In genomic region chr9:110048473-110048975, GRCh38 we compare ENCODE assay signal across 8 cellular contexts.
DNase-seq lines count a peak whose midpoint lies in the region; ATAC-seq and TF ChIP-seq lines count a peak whose summit lies in the region.

No MANE protein-coding gene starts in this region.

- no peaks in the 10 kb centered on the region for H3K9me3 ChIP-seq in right lobe of liver

- no peaks in the 10 kb centered on the region for H3K9me3 Mint-ChIP-seq in activated CD4-positive, alpha-beta T cell treated with anti-CD3 and anti-CD28 coated beads for 36 hours (ENCODE audit: low read depth)

- TF ChIP-seq CTCF in coronary artery (IDR thresholded peaks at IDR 0.05), result no peak
- no peak for TF ChIP-seq CTCF in right lobe of liver (IDR thresholded peaks at IDR 0.05)

- intact Hi-C loops in activated CD4-positive, alpha-beta T cell treated with anti-CD3 and anti-CD28 coated beads for 36 hours (cut with DNase I, micrococcal nuclease), result loop anchor here (1.0 to 2.0 kb wide), 5 partner anchors 74 to 208 kb away; partner anchors contain the start of gene TXN (in 1 of the 2)
- intact Hi-C loops in right lobe of liver (cut with DNase I), result no loop called here

- H3K4me3 Mint-ChIP-seq in activated CD4-positive, alpha-beta T cell treated with anti-CD3 and anti-CD28 coated beads for 36 hours, result peak overlapping the region; percentile 87

- H3K27ac Mint-ChIP-seq in activated CD4-positive, alpha-beta T cell treated with anti-CD3 and anti-CD28 coated beads for 36 hours, result peak overlapping the region; percentile 75

- DNase-seq in NCI-H2081 (lab: John Stamatoyannopoulos, UW) (peak; percentile 75 to 83), NCI-H2081 treated with DMSO at 0.1 percent for 48 hours (lab: John Stamatoyannopoulos, UW) (no peak), NCI-H2196 (lab: John Stamatoyannopoulos, UW; ENCODE audit: unreplicated experiment) (peak; percentile 73), coronary artery (ENCODE audit: low spot score) (peak; percentile 81), right lobe of liver (peak; percentile 67 to 83 (median 74))
- peak; percentile 93 for DNase-seq in activated CD4-positive, alpha-beta T cell treated with anti-CD3 and anti-CD28 coated beads for 36 hours
- DNase-seq in stimulated activated CD4-positive, alpha-beta T cell treated with anti-CD3 and anti-CD28 coated beads, Interleukin-4, amount 100 ng/mL, for 48 hours (ENCODE audit: low read depth in 2 of 2), result peak; percentile 72 to 82

- peaks cover 10% of the 10 kb centered on the region for H3K27me3 Mint-ChIP-seq in activated CD4-positive, alpha-beta T cell treated with anti-CD3 and anti-CD28 coated beads for 36 hours

- TF ChIP-seq POLR2A in right lobe of liver (IDR thresholded peaks at IDR 0.05), result peak; percentile 77

- 25% methylated on average over 26 of the region's 39 CpGs for WGBS in right lobe of liver (ENCODE audit: insufficient coverage, low coverage, low lambda C conversion rate, missing lambda C conversion rate)

- peaks cover 0 to 23% (median 0%) of the 10 kb centered on the region in 4 donors for H3K4me1 ChIP-seq in right lobe of liver

- H3K36me3 ChIP-seq in right lobe of liver, result no peaks in the 10 kb centered on the region

- POLR2A ChIA-PET in activated CD4-positive, alpha-beta T cell treated with anti-CD3 and anti-CD28 coated beads for 36 hours (lab: Charles Lee), result interaction anchor here (1.3 kb wide), 1 partner anchor 98 kb away, joined by 11 read pairs; no protein-coding TSS in a partner anchor

- no peaks in the 10 kb centered on the region for H3K27me3 ChIP-seq in right lobe of liver

- peaks cover 36% of the 10 kb centered on the region for H3K4me1 Mint-ChIP-seq in activated CD4-positive, alpha-beta T cell treated with anti-CD3 and anti-CD28 coated beads for 36 hours

- CTCF ChIA-PET in activated CD4-positive, alpha-beta T cell treated with anti-CD3 and anti-CD28 coated beads for 36 hours (lab: Charles Lee), result interaction anchor here (1.3 to 1.5 kb wide), 2 partner anchors 103 to 145 kb away, joined by 5 to 6 read pairs; no protein-coding TSS in a partner anchor

- peaks cover 12% of the 10 kb centered on the region for H3K36me3 Mint-ChIP-seq in activated CD4-positive, alpha-beta T cell treated with anti-CD3 and anti-CD28 coated beads for 36 hours (ENCODE audit: low read depth)

- ATAC-seq in HG02885 (IDR thresholded peaks at IDR 0.05; ENCODE audit: poor library complexity, unreplicated experiment) (peak; percentile 85), right lobe of liver (peak; percentile 83 to 94 (median 84))
- peak; percentile 89 for ATAC-seq in activated CD4-positive, alpha-beta T cell treated with anti-CD3 and anti-CD28 coated beads for 36 hours

- H3K27ac ChIP-seq in coronary artery, result peak overlapping the region; percentile 53 to 78
- peak overlapping the region; percentile 48 to 76 (median 50) for H3K27ac ChIP-seq in right lobe of liver

- H3K4me3 ChIP-seq in coronary artery, result peak overlapping the region; percentile 87
- H3K4me3 ChIP-seq in right lobe of liver, result peak overlapping the region; percentile 48 to 53 (median 51)

Comparison
In these comparisons a context has a peak if more than half of its experiments do, and no peak if none do; other contexts are left out.
1. intact Hi-C loops: an anchor here in activated CD4-positive, alpha-beta T cell treated with anti-CD3 and anti-CD28 coated beads for 36 hours (1.0 to 2.0 kb wide); none called in right lobe of liver.